20 cellular contexts compared by ENCODE assay signal in the genomic region with DNA sequence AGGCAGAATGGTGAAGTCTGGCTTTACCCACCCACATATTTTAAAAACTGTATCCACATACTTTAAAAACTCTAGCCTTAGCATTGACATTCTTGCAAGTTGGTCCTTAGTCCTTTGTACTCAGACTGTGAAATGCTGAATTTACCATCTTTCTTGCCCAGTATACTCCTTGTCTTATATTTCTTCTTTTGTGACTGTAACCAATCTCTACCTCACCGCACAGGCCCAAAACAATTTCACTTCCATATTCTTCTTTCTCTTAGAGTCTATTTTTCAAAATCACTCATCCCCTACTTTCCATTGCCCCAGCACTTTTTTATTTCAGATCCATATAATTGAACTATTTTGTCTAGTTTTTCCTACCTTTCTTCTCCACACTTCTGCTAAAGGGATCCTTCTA.
DNase-seq lines count a peak whose midpoint lies in the region; ATAC-seq and TF ChIP-seq lines count a peak whose summit lies in the region.
"Had no signal": no experiment of that assay in that cellular context is flagged by ENCODE, and none has a peak within 500 bp of the region (broad histone marks: within the 10 kb centered on the region; RNA-seq: fewer than 3 reads in every experiment).

No MANE protein-coding gene starts in this region.

- DNase-seq in activated T-cell treated with anti-CD3 and anti-CD28 coated beads, Interleukin-2, amount 50 U/mL, for 72 hours: no peak
- DNase-seq in activated T-cell treated with anti-CD3 and anti-CD28 coated beads, Interleukin-2, amount 50 U/mL, for 48 hours: no peak
- DNase-seq in HuH-7 (ENCODE audit: low spot score) (no peak), D341Med (ENCODE audit: low spot score) (no peak), PC-9 (no peak)
- DNase-seq in natural killer cell treated with Interleukin-12 subunit alpha and Interleukin-12 subunit beta and Interleukin-15 and Interleukin-18, amount 100 ng/mL, for 72 hours (ENCODE audit: low spot score): no peak
- DNase-seq: activated B cell treated with CpG ODN at 0.5 μM for 24 hours; activated naive CD4-positive, alpha-beta T cell treated with Interleukin-2 at 50 U/mL for 16 hours; glutamatergic neuron; naive thymus-derived CD4-positive, alpha-beta T cell; NCI-H1105; NCI-H2171 treated with DMSO at 0.1 percent for 48 hours; posterior cingulate gyrus; stimulated activated CD4-positive, alpha-beta T cell treated with anti-CD3 and anti-CD28 coated beads, Interleukin-4, amount 100 ng/mL, for 24 hours had no signal

- H3K9me3 ChIP-seq in PC-9 (ENCODE audit: insufficient read depth, low read depth): no peaks in the 10 kb centered on the region

- no peaks in the 10 kb centered on the region for H3K27me3 ChIP-seq in PC-9 (ENCODE audit: insufficient read depth, low read depth)

- peak overlapping the region; percentile 2 for H3K27ac Mint-ChIP-seq in activated T-cell treated with anti-CD3 and anti-CD28 coated beads, Interleukin-2, amount 50 U/mL, for 72 hours
- no peak overlapping the region for H3K27ac Mint-ChIP-seq in natural killer cell treated with Interleukin-12 subunit alpha and Interleukin-12 subunit beta and Interleukin-15 and Interleukin-18, amount 100 ng/mL, for 72 hours
- H3K27ac Mint-ChIP-seq: activated B cell treated with CpG ODN at 0.5 μM for 24 hours; CD14-positive monocyte; naive thymus-derived CD4-positive, alpha-beta T cell had no signal

- no peak for TF ChIP-seq CTCF in PC-9 (conservative IDR thresholded peaks at IDR 0.05)

- H3K36me3 ChIP-seq in PC-9 (ENCODE audit: low read depth): no peaks in the 10 kb centered on the region

- no peak overlapping the region for H3K4me2 ChIP-seq in PC-9
- H3K4me2 ChIP-seq: KMS-11 had no signal

- no peaks in the 10 kb centered on the region for H3F3A ChIP-seq in PC-9 (ENCODE audit: insufficient read depth, low read depth)

- no peak overlapping the region for H3K4me3 ChIP-seq in PC-9
- H3K4me3 ChIP-seq: coronary artery had no signal

- H3K36me3 Mint-ChIP-seq in activated T-cell treated with anti-CD3 and anti-CD28 coated beads, Interleukin-2, amount 50 U/mL, for 72 hours (ENCODE audit: insufficient read depth in 2 of 2): peaks cover 2 to 3% of the 10 kb centered on the region in 2 donors
- H3K36me3 Mint-ChIP-seq in natural killer cell treated with Interleukin-12 subunit alpha and Interleukin-12 subunit beta and Interleukin-15 and Interleukin-18, amount 100 ng/mL, for 72 hours: no peaks in the 10 kb centered on the region
- H3K36me3 Mint-ChIP-seq: CD14-positive monocyte had no signal

- no peaks in the 10 kb centered on the region for H3K4me1 Mint-ChIP-seq in activated T-cell treated with anti-CD3 and anti-CD28 coated beads, Interleukin-2, amount 50 U/mL, for 72 hours (ENCODE audit: low read depth)
- H3K4me1 Mint-ChIP-seq in natural killer cell treated with Interleukin-12 subunit alpha and Interleukin-12 subunit beta and Interleukin-15 and Interleukin-18, amount 100 ng/mL, for 72 hours (ENCODE audit: low read depth in 2 of 2): no peaks in the 10 kb centered on the region
- H3K4me1 Mint-ChIP-seq: activated B cell treated with CpG ODN at 0.5 μM for 24 hours, CD14-positive monocyte had no signal

- H4K20me1 ChIP-seq in PC-9 (ENCODE audit: insufficient read depth): no peaks in the 10 kb centered on the region

- no peak overlapping the region for H3K27ac ChIP-seq in PC-9
- H3K27ac ChIP-seq: 22Rv1, coronary artery, KMS-11 had no signal

- no peaks in the 10 kb centered on the region for H3K79me2 ChIP-seq in PC-9 (ENCODE audit: low read depth)

- POLR2A ChIA-PET in PC-9 (lab: Charles Lee; ENCODE audit: unreplicated experiment): no interaction called here

- H3K4me1 ChIP-seq in PC-9 (replicated peaks; ENCODE audit: insufficient read depth): no peaks in the 10 kb centered on the region

- intact Hi-C loops in PC-9 (cut with micrococcal nuclease; ENCODE audit: unreplicated experiment): no loop called here

- no peak overlapping the region for H2AFZ ChIP-seq in PC-9

- ATAC-seq in activated T-cell treated with anti-CD3 and anti-CD28 coated beads, Interleukin-2, amount 50 U/mL, for 72 hours (replicated peaks in 1 of 2): no peak
- ATAC-seq in HG02571 (IDR thresholded peaks at IDR 0.05; ENCODE audit: unreplicated experiment) (peak; percentile 62), HG03354 (IDR thresholded peaks at IDR 0.05; ENCODE audit: poor library complexity, severe bottlenecking, unreplicated experiment) (peak; percentile 61)
- ATAC-seq in natural killer cell treated with Interleukin-12 subunit alpha and Interleukin-12 subunit beta and Interleukin-15 and Interleukin-18, amount 100 ng/mL, for 72 hours: no peak
- ATAC-seq: naive thymus-derived CD4-positive, alpha-beta T cell had no signal

- no TSS peak for BruUV-seq in PC-9 (replicated peaks; lab: Mats Ljungman, UMichigan)

- H3K9me2 ChIP-seq in PC-9 (ENCODE audit: insufficient read depth): no peaks in the 10 kb centered on the region

- CTCF ChIA-PET in PC-9 (lab: Charles Lee): no interaction called here

- H3K9me3 Mint-ChIP-seq in activated T-cell treated with anti-CD3 and anti-CD28 coated beads, Interleukin-2, amount 50 U/mL, for 72 hours: peaks cover 3 to 5% of the 10 kb centered on the region in 2 donors
- H3K9me3 Mint-ChIP-seq in natural killer cell treated with Interleukin-12 subunit alpha and Interleukin-12 subunit beta and Interleukin-15 and Interleukin-18, amount 100 ng/mL, for 72 hours: no peaks in the 10 kb centered on the region
- H3K9me3 Mint-ChIP-seq: activated B cell treated with CpG ODN at 0.5 μM for 24 hours had no signal

- H3K27me3 Mint-ChIP-seq in activated T-cell treated with anti-CD3 and anti-CD28 coated beads, Interleukin-2, amount 50 U/mL, for 72 hours (ENCODE audit: low read depth): no peaks in the 10 kb centered on the region
- no peaks in the 10 kb centered on the region for H3K27me3 Mint-ChIP-seq in natural killer cell treated with Interleukin-12 subunit alpha and Interleukin-12 subunit beta and Interleukin-15 and Interleukin-18, amount 100 ng/mL, for 72 hours
- H3K27me3 Mint-ChIP-seq: activated B cell treated with CpG ODN at 0.5 μM for 24 hours; naive thymus-derived CD4-positive, alpha-beta T cell had no signal

- H3K4me3 Mint-ChIP-seq in activated T-cell treated with anti-CD3 and anti-CD28 coated beads, Interleukin-2, amount 50 U/mL, for 72 hours: no peak overlapping the region
- H3K4me3 Mint-ChIP-seq in natural killer cell treated with Interleukin-12 subunit alpha and Interleukin-12 subunit beta and Interleukin-15 and Interleukin-18, amount 100 ng/mL, for 72 hours: no peak overlapping the region
- H3K4me3 Mint-ChIP-seq: activated B cell treated with CpG ODN at 0.5 μM for 24 hours; CD14-positive monocyte; naive thymus-derived CD4-positive, alpha-beta T cell had no signal

Comparison
In these comparisons a context has a peak if more than half of its experiments do, and no peak if none do; other contexts are left out.
1. ATAC-seq: peak in HG02571 (single experiment) and HG03354 (single experiment); none in activated T-cell treated with anti-CD3 and anti-CD28 coated beads, Interleukin-2, amount 50 U/mL, for 72 hours (0 of 2) and natural killer cell treated with Interleukin-12 subunit alpha and Interleukin-12 subunit beta and Interleukin-15 and Interleukin-18, amount 100 ng/mL, for 72 hours (0 of 2).